8 cellular contexts compared by ENCODE assay signal in the genomic region with DNA sequence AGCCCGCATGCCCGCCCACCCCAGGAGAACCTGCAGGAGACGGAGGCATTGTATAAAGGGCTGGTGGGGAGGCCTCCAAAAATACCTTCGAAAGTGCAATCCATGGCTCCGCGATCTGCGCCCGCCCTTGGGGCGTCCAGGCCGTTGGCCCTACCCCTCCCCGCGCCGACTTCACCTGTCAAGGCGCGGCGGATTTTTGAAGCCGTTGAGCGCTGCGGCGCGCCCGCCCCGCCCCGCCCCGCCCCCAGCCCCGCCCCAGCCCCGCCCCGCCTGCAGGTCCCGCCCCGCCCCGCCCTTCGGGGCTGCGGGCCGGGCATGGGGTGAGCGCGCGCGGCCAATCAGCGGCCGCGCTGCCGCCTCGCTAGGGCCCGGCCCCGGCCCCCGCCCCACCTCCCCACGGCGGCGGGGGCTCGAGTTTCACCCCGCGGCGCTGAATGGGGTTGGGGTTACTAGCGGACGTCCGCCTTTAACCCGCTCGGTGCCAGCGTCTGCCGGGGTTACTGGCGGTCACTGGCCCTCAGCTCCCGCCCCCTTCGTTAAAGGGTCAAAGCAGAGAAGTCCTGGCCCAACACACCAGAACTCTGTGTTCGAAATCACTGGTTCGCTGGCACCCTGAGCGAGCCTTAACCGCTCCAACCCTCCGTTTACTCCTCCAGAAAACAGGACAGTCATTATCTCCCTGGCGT. TPM values are rescaled to one million over a fixed set of nuclear protein-coding genes. Genes with fewer than 3 reads are reported as not detected.
DNase-seq lines count a peak whose midpoint lies in the region; ATAC-seq and TF ChIP-seq lines count a peak whose summit lies in the region.

No MANE protein-coding gene starts in this region.

- H3K4me1 ChIP-seq in GM23338 (ENCODE audit: insufficient read depth) (peaks cover 49% of the 10 kb centered on the region), osteoblast (ENCODE audit: insufficient read depth, low read length) (peaks cover 39% of the 10 kb centered on the region), tibial artery (peaks cover 5 to 87% (median 53%) of the 10 kb centered on the region in 4 donors)

- H3K27ac ChIP-seq in GM23338 (ENCODE audit: low read depth) (peak overlapping the region; percentile 99), osteoblast (ENCODE audit: low read depth, low read length) (peak overlapping the region; percentile 46), tibial artery (peak overlapping the region; percentile 78 to 92)

- intact Hi-C loops in tibial artery (cut with DNase I; ENCODE audit: low total_unique reads): no loop called here

- DNase-seq in GF-D8 (lab: John Stamatoyannopoulos, UW): peak; percentile 36
- DNase-seq in GM23338 (ENCODE audit: low spot score): peak; percentile 98
- DNase-seq in LoVo (ENCODE audit: low spot score): peak; percentile 77
- peak; percentile 90 for DNase-seq in SK-N-DZ (ENCODE audit: low spot score)
- DNase-seq in activated naive CD4-positive, alpha-beta T cell treated with anti-CD3 and anti-CD28 coated beads, Interleukin-2, amount 10 ng/mL, durations not matched to agents 7 days and 5 days: peak; percentile 89
- DNase-seq in glomerular visceral epithelial cell (ENCODE audit: extremely low spot score): peak; percentile 87
- DNase-seq in osteoblast (ENCODE audit: insufficient read length, low spot score, missing footprints): peak; percentile 100
- peak; percentile 84 to 96 for DNase-seq in tibial artery

- H3K9me3 ChIP-seq in osteoblast (ENCODE audit: low read depth, low read length): no peaks in the 10 kb centered on the region
- no peaks in the 10 kb centered on the region for H3K9me3 ChIP-seq in tibial artery

- H3K9me2 ChIP-seq in GM23338 (ENCODE audit: insufficient read depth): no peaks in the 10 kb centered on the region

- peak; percentile 64 for ATAC-seq in GM23338

- H3F3A ChIP-seq in GM23338 (replicated peaks; ENCODE audit: low read depth): peaks cover 16% of the 10 kb centered on the region

- H3K4me1 Mint-ChIP-seq in GM23338: peaks cover 79% of the 10 kb centered on the region
- peaks cover 94% of the 10 kb centered on the region for H3K4me1 Mint-ChIP-seq in activated naive CD4-positive, alpha-beta T cell treated with anti-CD3 and anti-CD28 coated beads, Interleukin-2, amount 10 ng/mL, durations not matched to agents 7 days and 5 days

- peaks cover 21% of the 10 kb centered on the region for H3K27me3 Mint-ChIP-seq in GM23338 (ENCODE audit: insufficient read depth, low read depth, poor library complexity)
- no peaks in the 10 kb centered on the region for H3K27me3 Mint-ChIP-seq in activated naive CD4-positive, alpha-beta T cell treated with anti-CD3 and anti-CD28 coated beads, Interleukin-2, amount 10 ng/mL, durations not matched to agents 7 days and 5 days

- peaks cover 28% of the 10 kb centered on the region for H3K36me3 Mint-ChIP-seq in GM23338 (ENCODE audit: low read depth)
- H3K36me3 Mint-ChIP-seq in activated naive CD4-positive, alpha-beta T cell treated with anti-CD3 and anti-CD28 coated beads, Interleukin-2, amount 10 ng/mL, durations not matched to agents 7 days and 5 days: peaks cover 40% of the 10 kb centered on the region

- H3K4me2 ChIP-seq in GM23338 (peak overlapping the region; percentile 82), osteoblast (ENCODE audit: insufficient read depth, low read length) (peak overlapping the region; percentile 73)

- H3K4me3 ChIP-seq in GM23338: peak overlapping the region; percentile 55
- peak overlapping the region; percentile 69 for H3K4me3 ChIP-seq in osteoblast (ENCODE audit: insufficient read depth, low read length)
- peak overlapping the region; percentile 64 for H3K4me3 ChIP-seq in tibial artery

- no peak for TF ChIP-seq CTCF in GM23338 (conservative IDR thresholded peaks at IDR 0.05; ENCODE audit: low read depth in 2 of 2)
- no peak for TF ChIP-seq CTCF in osteoblast (IDR thresholded peaks at IDR 0.05; ENCODE audit: extremely low read depth, low read depth, low read length)
- TF ChIP-seq CTCF in tibial artery (IDR thresholded peaks at IDR 0.05): no peak

- CTCF ChIA-PET in activated naive CD4-positive, alpha-beta T cell treated with anti-CD3 and anti-CD28 coated beads, Interleukin-2, amount 10 ng/mL, durations not matched to agents 7 days and 5 days (lab: Charles Lee): no interaction called here

- peaks cover 67% of the 10 kb centered on the region for H4K20me1 ChIP-seq in GM23338 (replicated peaks; ENCODE audit: insufficient read depth)
- H4K20me1 ChIP-seq in osteoblast (ENCODE audit: insufficient read depth, low read length): peaks cover 74% of the 10 kb centered on the region

- H2AFZ ChIP-seq in GM23338: no peak overlapping the region
- no peak overlapping the region for H2AFZ ChIP-seq in osteoblast (ENCODE audit: low read length)

- H3K27ac Mint-ChIP-seq in GM23338: peak overlapping the region; percentile 97
- peak overlapping the region; percentile 96 for H3K27ac Mint-ChIP-seq in activated naive CD4-positive, alpha-beta T cell treated with anti-CD3 and anti-CD28 coated beads, Interleukin-2, amount 10 ng/mL, durations not matched to agents 7 days and 5 days

- H3K27me3 ChIP-seq in GM23338 (ENCODE audit: insufficient read depth): no peaks in the 10 kb centered on the region
- no peaks in the 10 kb centered on the region for H3K27me3 ChIP-seq in osteoblast (ENCODE audit: insufficient read depth, low read length)
- H3K27me3 ChIP-seq in tibial artery: no peaks in the 10 kb centered on the region

- H3K36me3 ChIP-seq in GM23338 (ENCODE audit: insufficient read depth): 0 out of 2 replicates have a peak, but pooled peaks cover 5% of the 10 kb centered on the region
- peaks cover 11% of the 10 kb centered on the region for H3K36me3 ChIP-seq in osteoblast (ENCODE audit: insufficient read depth, low read length)
- H3K36me3 ChIP-seq in tibial artery: peaks cover 12 to 29% (median 16%) of the 10 kb centered on the region in 3 donors

- H3K9me3 Mint-ChIP-seq in GM23338: no peaks in the 10 kb centered on the region
- no peaks in the 10 kb centered on the region for H3K9me3 Mint-ChIP-seq in activated naive CD4-positive, alpha-beta T cell treated with anti-CD3 and anti-CD28 coated beads, Interleukin-2, amount 10 ng/mL, durations not matched to agents 7 days and 5 days

- H3K79me2 ChIP-seq in GM23338 (replicated peaks; ENCODE audit: insufficient read depth) (peaks cover 68% of the 10 kb centered on the region), osteoblast (ENCODE audit: insufficient read depth, low read length) (peaks cover 49% of the 10 kb centered on the region)

- peak overlapping the region; percentile 60 for H3K4me3 Mint-ChIP-seq in GM23338
- H3K4me3 Mint-ChIP-seq in activated naive CD4-positive, alpha-beta T cell treated with anti-CD3 and anti-CD28 coated beads, Interleukin-2, amount 10 ng/mL, durations not matched to agents 7 days and 5 days: peak overlapping the region; percentile 84

TF ChIP-seq in GM23338, 12 proteins besides CTCF, POLR2A, EP300 and RAD21:
- TF ChIP-seq STAT1 (IDR thresholded peaks at IDR 0.05; ENCODE audit: unreplicated experiment) (no peak), CREB1 (CRISPR knock-in tag; IDR thresholded peaks at IDR 0.05; ENCODE audit: low read depth) (no peak), ZNF331 (CRISPR knock-in tag; IDR thresholded peaks at IDR 0.05; ENCODE audit: low read depth) (no peak), ZNF114 (CRISPR knock-in tag; IDR thresholded peaks at IDR 0.05) (no peak), EZH2 (IDR thresholded peaks at IDR 0.05; ENCODE audit: low read depth, unreplicated experiment) (no peak), NANOG (IDR thresholded peaks at IDR 0.05; ENCODE audit: borderline replicate concordance) (no peak), POLR2AphosphoS5 (IDR thresholded peaks at IDR 0.05; ENCODE audit: low read depth) (no peak), EZH2phosphoT487 (IDR thresholded peaks at IDR 0.05; ENCODE audit: unreplicated experiment) (no peak)
- TF ChIP-seq, protein P1, sequence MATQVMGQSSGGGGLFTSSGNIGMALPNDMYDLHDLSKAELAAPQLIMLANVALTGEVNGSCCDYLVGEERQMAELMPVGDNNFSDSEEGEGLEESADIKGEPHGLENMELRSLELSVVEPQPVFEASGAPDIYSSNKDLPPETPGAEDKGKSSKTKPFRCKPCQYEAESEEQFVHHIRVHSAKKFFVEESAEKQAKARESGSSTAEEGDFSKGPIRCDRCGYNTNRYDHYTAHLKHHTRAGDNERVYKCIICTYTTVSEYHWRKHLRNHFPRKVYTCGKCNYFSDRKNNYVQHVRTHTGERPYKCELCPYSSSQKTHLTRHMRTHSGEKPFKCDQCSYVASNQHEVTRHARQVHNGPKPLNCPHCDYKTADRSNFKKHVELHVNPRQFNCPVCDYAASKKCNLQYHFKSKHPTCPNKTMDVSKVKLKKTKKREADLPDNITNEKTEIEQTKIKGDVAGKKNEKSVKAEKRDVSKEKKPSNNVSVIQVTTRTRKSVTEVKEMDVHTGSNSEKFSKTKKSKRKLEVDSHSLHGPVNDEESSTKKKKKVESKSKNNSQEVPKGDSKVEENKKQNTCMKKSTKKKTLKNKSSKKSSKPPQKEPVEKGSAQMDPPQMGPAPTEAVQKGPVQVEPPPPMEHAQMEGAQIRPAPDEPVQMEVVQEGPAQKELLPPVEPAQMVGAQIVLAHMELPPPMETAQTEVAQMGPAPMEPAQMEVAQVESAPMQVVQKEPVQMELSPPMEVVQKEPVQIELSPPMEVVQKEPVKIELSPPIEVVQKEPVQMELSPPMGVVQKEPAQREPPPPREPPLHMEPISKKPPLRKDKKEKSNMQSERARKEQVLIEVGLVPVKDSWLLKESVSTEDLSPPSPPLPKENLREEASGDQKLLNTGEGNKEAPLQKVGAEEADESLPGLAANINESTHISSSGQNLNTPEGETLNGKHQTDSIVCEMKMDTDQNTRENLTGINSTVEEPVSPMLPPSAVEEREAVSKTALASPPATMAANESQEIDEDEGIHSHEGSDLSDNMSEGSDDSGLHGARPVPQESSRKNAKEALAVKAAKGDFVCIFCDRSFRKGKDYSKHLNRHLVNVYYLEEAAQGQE (IDR thresholded peaks at IDR 0.05; ENCODE audit: unreplicated experiment): no peak
- TF ChIP-seq, protein P2, sequence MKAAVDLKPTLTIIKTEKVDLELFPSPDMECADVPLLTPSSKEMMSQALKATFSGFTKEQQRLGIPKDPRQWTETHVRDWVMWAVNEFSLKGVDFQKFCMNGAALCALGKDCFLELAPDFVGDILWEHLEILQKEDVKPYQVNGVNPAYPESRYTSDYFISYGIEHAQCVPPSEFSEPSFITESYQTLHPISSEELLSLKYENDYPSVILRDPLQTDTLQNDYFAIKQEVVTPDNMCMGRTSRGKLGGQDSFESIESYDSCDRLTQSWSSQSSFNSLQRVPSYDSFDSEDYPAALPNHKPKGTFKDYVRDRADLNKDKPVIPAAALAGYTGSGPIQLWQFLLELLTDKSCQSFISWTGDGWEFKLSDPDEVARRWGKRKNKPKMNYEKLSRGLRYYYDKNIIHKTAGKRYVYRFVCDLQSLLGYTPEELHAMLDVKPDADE (IDR thresholded peaks at IDR 0.05): no peak

RNA-seq across cellular contexts. Expression of gene SREBF1, which starts 13.2 kb away (rescaled TPM):
- 77.7 and 85.3 TPM in 2 replicates for total RNA-seq in GM23338 (2014; rRNA removed; shearing (Covaris generic))
- 39.6 and 43.7 TPM in 2 replicates for polyA plus RNA-seq in GM23338 (2016; fragmentation: Nextera tagmentation; extraction: Ambion mirVana)
- 57.6 and 67.5 TPM in 2 replicates for polyA plus RNA-seq in SK-N-DZ (2014; cell fraction: cytosol; rRNA removed)
- polyA plus RNA-seq in SK-N-DZ (2014; cell fraction: nucleus; rRNA removed): 182 and 191 TPM in 2 replicates
- total RNA-seq in osteoblast: 115 and 133 TPM in 2 replicates

Comparison
In these comparisons a context has a peak if more than half of its experiments do, and no peak if none do; other contexts are left out.
1. Peak in every context shown above with its lines: DNase-seq, ATAC-seq, H3K4me3 ChIP-seq and H3K27ac ChIP-seq.
2. DNase-seq: peak in every context shown above with its lines; median percentile 100 in osteoblast; 98 in GM23338; 90 in SK-N-DZ; 90 in tibial artery; 89 in activated naive CD4-positive, alpha-beta T cell treated with anti-CD3 and anti-CD28 coated beads, Interleukin-2, amount 10 ng/mL, durations not matched to agents 7 days and 5 days; 87 in glomerular visceral epithelial cell; 77 in LoVo; 36 in GF-D8.
3. H3K27ac ChIP-seq: peak in every context shown above with its lines; median percentile 99 in GM23338; 85 in tibial artery; 46 in osteoblast.